8 cellular contexts compared by ENCODE assay signal in the genomic region with DNA sequence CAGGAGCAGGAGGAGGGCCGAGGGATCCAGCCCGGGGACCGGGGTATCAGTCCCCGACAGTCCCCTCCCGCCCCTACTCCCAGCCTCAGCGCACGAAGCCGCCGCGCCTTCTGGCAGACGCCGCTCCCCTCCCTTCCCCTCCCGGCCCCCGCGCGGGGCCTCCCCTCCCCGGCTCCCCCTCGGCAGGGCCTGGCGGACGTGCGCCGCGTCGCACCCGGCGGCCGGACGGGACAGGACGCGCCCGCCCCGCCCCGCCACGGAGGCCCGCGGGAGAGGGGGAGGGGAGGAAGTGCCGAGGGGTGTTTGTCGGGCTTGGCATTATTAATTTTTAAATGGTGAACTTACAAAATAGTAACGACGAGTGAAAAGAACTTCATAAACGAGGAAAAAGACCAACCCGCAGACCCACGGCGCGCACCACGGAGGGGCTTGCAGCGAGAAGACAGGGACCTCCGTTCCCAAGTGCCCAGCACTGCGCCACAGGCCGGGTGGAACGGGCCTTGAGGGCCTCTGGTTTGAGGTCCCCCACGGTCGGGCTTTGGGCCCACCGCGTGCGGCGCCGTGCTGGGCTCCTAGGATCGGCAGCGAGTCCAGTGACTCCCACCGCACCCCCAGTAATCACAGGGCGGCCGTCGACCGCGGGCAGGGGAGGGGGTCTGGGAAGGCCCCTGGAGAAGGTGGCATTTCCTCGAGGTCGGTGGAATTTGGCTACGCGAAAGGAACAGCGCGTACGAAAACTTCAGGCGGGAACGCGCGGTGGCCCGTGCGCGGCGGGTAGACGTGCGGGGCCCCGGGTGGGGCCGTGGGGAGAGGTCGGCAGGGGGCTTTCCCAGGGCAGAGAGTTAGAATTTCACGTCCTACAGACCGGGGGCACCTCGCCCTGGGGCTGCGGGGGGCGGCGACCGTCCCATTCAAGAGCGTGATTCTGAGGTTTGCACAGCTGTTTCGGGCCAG. TPM values are rescaled to one million over a fixed set of nuclear protein-coding genes. Genes with fewer than 3 reads are reported as not detected.
DNase-seq lines count a peak whose midpoint lies in the region; ATAC-seq and TF ChIP-seq lines count a peak whose summit lies in the region.

No MANE protein-coding gene starts in this region.

- H3K4me2 ChIP-seq in GM23248 (ENCODE audit: unreplicated experiment), result peak overlapping the region; percentile 96

- H3K27ac ChIP-seq in GM23248, result peak overlapping the region; percentile 97
- peak overlapping the region; percentile 99 for H3K27ac ChIP-seq in lung (ENCODE audit: low read depth in 1 of 2, low read length in 1 of 2)

- H3K27me3 ChIP-seq in GM23248 (replicated peaks; ENCODE audit: insufficient read depth), result no peaks in the 10 kb centered on the region
- H3K27me3 ChIP-seq in lung (ENCODE audit: control insufficient read depth, insufficient read depth), result no peaks in the 10 kb centered on the region

- H3F3A ChIP-seq in GM23248 (ENCODE audit: insufficient read depth), result peaks cover 15% of the 10 kb centered on the region

- peaks cover 37% of the 10 kb centered on the region for H3K79me2 ChIP-seq in GM23248 (ENCODE audit: insufficient read depth)

- ATAC-seq in lung (ENCODE audit: insufficient read depth, low FRiP score), result peak; percentile 19
- ATAC-seq in GM18861 (IDR thresholded peaks at IDR 0.05; ENCODE audit: unreplicated experiment), result no peak

- H3K9me2 ChIP-seq in GM23248 (ENCODE audit: insufficient read depth), result no peaks in the 10 kb centered on the region

- H3K36me3 ChIP-seq in GM23248 (ENCODE audit: low read depth) (0 out of 2 replicates have a peak, but pooled peaks cover 3% of the 10 kb centered on the region), lung (ENCODE audit: control insufficient read depth in 2 of 2, insufficient read depth in 2 of 2, low read length in 2 of 2) (peaks cover 4 to 23% of the 10 kb centered on the region in 2 donors)

- H3K4me1 ChIP-seq in GM23248 (ENCODE audit: insufficient read depth) (peaks cover 13% of the 10 kb centered on the region; the same call in 1 of the 2 replicates), lung (ENCODE audit: control insufficient read depth in 2 of 2, insufficient read depth in 2 of 2, low read length in 2 of 2) (peaks cover 0 to 22% of the 10 kb centered on the region in 2 donors)

- peak; percentile 52 for DNase-seq in GF-D8 (lab: John Stamatoyannopoulos, UW)
- DNase-seq in GM23248, result peak; percentile 91
- DNase-seq in MV-4-11 (lab: John Stamatoyannopoulos, UW), result peak; percentile 67
- DNase-seq in activated CD4-positive, alpha-beta T cell treated with anti-CD3 and anti-CD28 coated beads, Interleukin-2, amount 50 U/mL, for 1 hour, result peak; percentile 61
- peak; percentile 51 for DNase-seq in effector CD8-positive, alpha-beta T cell (lab: John Stamatoyannopoulos, UW)
- peak; percentile 81 for DNase-seq in lung (ENCODE audit: low spot score)
- DNase-seq in stimulated activated CD4-positive, alpha-beta T cell treated with anti-CD3 and anti-CD28 coated beads, TNF-alpha, amount 100 ng/mL, for 4 hours (ENCODE audit: low read depth in 3 of 3), result peak in 2 of 3 experiments; percentile 39 to 41

- in situ Hi-C loops in GM23248 (cut with MboI), result no loop called here

- H4K20me1 ChIP-seq in GM23248 (ENCODE audit: insufficient read depth), result no peaks in the 10 kb centered on the region

- peak overlapping the region; percentile 32 for H2AFZ ChIP-seq in GM23248

- H3K9me3 ChIP-seq in GM23248 (ENCODE audit: low read depth) (no peaks in the 10 kb centered on the region), lung (ENCODE audit: control insufficient read depth in 2 of 2, insufficient read depth in 1 of 2, low read length in 1 of 2) (no peaks in the 10 kb centered on the region)

- no peak for TF ChIP-seq CTCF in lung (IDR thresholded peaks at IDR 0.05; ENCODE audit: control extremely low read depth, extremely low read depth)

- WGBS in GM23248 (ENCODE audit: low coverage in 1 of 2, low lambda C conversion rate in 2 of 2, missing lambda C conversion rate in 2 of 2), 2 experiments, result 1 to 2% methylated on average over 50 to 85 of the region's 95 CpGs
- WGBS in lung, 2 donors, result 0 to 1% methylated on average over 67 to 95 of the region's 95 CpGs

- H3K4me3 ChIP-seq in GM23248 (peak overlapping the region; percentile 95), lung (peak overlapping the region; percentile 41)

- peak overlapping the region; percentile 99 for H3K9ac ChIP-seq in GM23248

RNA-seq across cellular contexts. Expression of gene CTDSP1, which starts 1.0 kb away (rescaled TPM):
- 82.7 and 119 TPM in 2 replicates for total RNA-seq in GM23248 (2014; rRNA removed; shearing (Covaris generic))
- polyA plus RNA-seq in GM23248 (2016; fragmentation: Nextera tagmentation; extraction: Ambion mirVana), result 28.5 and 31.0 TPM in 2 replicates
- 100 to 1,000 TPM; 155 to 183 TPM for total RNA-seq in lung
- 100 to 1,000 TPM; 113 to 123 TPM for polyA plus RNA-seq in lung

RNA-seq across cellular contexts. Expression of gene SLC11A1, which starts 16.6 kb away (rescaled TPM):
- not detected in 2 replicates for total RNA-seq in GM23248 (2014; rRNA removed; shearing (Covaris generic))
- polyA plus RNA-seq in GM23248 (2016; fragmentation: Nextera tagmentation; extraction: Ambion mirVana), result 0.13 and 0.16 TPM in 2 replicates
- total RNA-seq in lung, result 100 to 1,000 TPM in 1 of 2 donors, 10 to 100 TPM in 1; 57.6 to 262 TPM
- polyA plus RNA-seq in lung, result 100 to 1,000 TPM; 206 to 359 TPM

RNA-seq across cellular contexts. Expression of gene VIL1, which starts 20.2 kb away (rescaled TPM):
- total RNA-seq in GM23248 (2014; rRNA removed; shearing (Covaris generic)), result not detected in 2 replicates
- polyA plus RNA-seq in GM23248 (2016; fragmentation: Nextera tagmentation; extraction: Ambion mirVana) (not detected in 2 replicates), lung (under 1 TPM; 0.06 to 0.09 TPM)
- under 1 TPM; 0.21 to 0.77 TPM for total RNA-seq in lung

RNA-seq across cellular contexts. Expression of gene CATIP, which starts 42.1 kb away (rescaled TPM):
- total RNA-seq in GM23248 (2014; rRNA removed; shearing (Covaris generic)), result not detected in 2 replicates
- not detected in 2 replicates for polyA plus RNA-seq in GM23248 (2016; fragmentation: Nextera tagmentation; extraction: Ambion mirVana)
- 10 to 100 TPM in 1 of 2 donors, 1 to 10 TPM in 1; 5.6 to 12.8 TPM for total RNA-seq in lung
- 1 to 10 TPM; 5.6 to 6.3 TPM for polyA plus RNA-seq in lung

Comparison
In these comparisons a context has a peak if more than half of its experiments do, and no peak if none do; other contexts are left out.
1. DNase-seq: peak in every context shown above with its lines; median percentile 91 in GM23248; 81 in lung; 67 in MV-4-11; 61 in activated CD4-positive, alpha-beta T cell treated with anti-CD3 and anti-CD28 coated beads, Interleukin-2, amount 50 U/mL, for 1 hour; 52 in GF-D8; 51 in effector CD8-positive, alpha-beta T cell; 40 in stimulated activated CD4-positive, alpha-beta T cell treated with anti-CD3 and anti-CD28 coated beads, TNF-alpha, amount 100 ng/mL, for 4 hours.
2. RNA of gene SLC11A1, which starts 16.6 kb away (total RNA-seq): 57.6 to 262 TPM in lung; not detected in GM23248; every median in the first group is over 10 times any median in the second.